Comparison of ENCODE assay signal across 19 cellular contexts in the genomic region with DNA sequence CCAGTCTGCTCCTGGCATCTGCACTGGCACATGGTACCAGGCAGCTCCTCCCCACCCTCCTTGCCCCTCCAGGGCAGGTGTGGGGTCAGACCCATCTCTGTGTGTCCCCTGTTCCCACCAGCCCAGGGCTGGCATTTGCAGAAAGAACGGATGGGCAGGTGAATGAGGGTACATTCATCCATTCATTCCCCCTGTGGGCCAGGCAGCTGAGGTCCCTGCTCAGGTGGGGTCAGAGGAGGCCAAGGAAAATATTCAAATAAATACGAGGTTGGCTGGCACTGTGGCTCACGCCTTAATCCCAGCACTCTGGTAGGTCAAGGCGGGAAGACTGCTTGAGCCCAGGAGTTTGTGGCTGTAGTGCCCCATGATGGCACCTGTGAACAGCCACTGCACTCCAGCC.
"Had no signal": no experiment of that assay in that cellular context is flagged by ENCODE, and none has a peak within 500 bp of the region (broad histone marks: within the 10 kb centered on the region; RNA-seq: fewer than 3 reads in every experiment).

No MANE protein-coding gene starts in this region.

- H3K4me1 Mint-ChIP-seq: mesothelial cell of epicardium had no signal

- H3K27ac ChIP-seq: colonic mucosa, esophagus muscularis mucosa, foreskin keratinocyte, heart right ventricle, left lung, lower lobe of right lung had no signal

- H3K4me3 ChIP-seq: colonic mucosa, esophagus muscularis mucosa, heart right ventricle, left lung, lower lobe of right lung, mucosa of descending colon had no signal

- H3K36me3 Mint-ChIP-seq: mesothelial cell of epicardium had no signal

- H3K27ac Mint-ChIP-seq: dendritic cell treated with granulocyte-macrophage colony-stimulating factor and Interleukin-4, amounts not matched to agents 40 ng/mL and 50 ng/mL, for 4 days; effector memory CD8-positive, alpha-beta T cell; endodermal cell; mesothelial cell of epicardium had no signal

- DNase-seq: colonic mucosa; cortex of kidney; effector CD8-positive, alpha-beta T cell; effector memory CD8-positive, alpha-beta T cell; endodermal cell; foreskin keratinocyte; glutamatergic neuron; head of caudate nucleus; heart right ventricle; hippocampal formation; left cardiac atrium; left lung; left ventricle myocardium superior; lower lobe of right lung; mesenchymal stem cell; mucosa of descending colon had no signal

- H3K4me1 ChIP-seq: colonic mucosa, esophagus muscularis mucosa, foreskin keratinocyte, heart right ventricle, left lung, lower lobe of right lung had no signal

- H3K27me3 ChIP-seq: colonic mucosa, foreskin keratinocyte, heart right ventricle, left lung had no signal

- H3K4me3 Mint-ChIP-seq: dendritic cell treated with granulocyte-macrophage colony-stimulating factor and Interleukin-4, amounts not matched to agents 40 ng/mL and 50 ng/mL, for 4 days; effector memory CD8-positive, alpha-beta T cell; endodermal cell; mesothelial cell of epicardium had no signal

- H3K9me3 Mint-ChIP-seq: dendritic cell treated with granulocyte-macrophage colony-stimulating factor and Interleukin-4, amounts not matched to agents 40 ng/mL and 50 ng/mL, for 4 days; effector memory CD8-positive, alpha-beta T cell; endodermal cell; mesothelial cell of epicardium had no signal

- H3K36me3 ChIP-seq: colonic mucosa, esophagus muscularis mucosa, heart right ventricle, left lung, lower lobe of right lung had no signal

- H3K9me3 ChIP-seq: colonic mucosa, esophagus muscularis mucosa, heart right ventricle, left lung, lower lobe of right lung, mucosa of descending colon had no signal

- H3K27me3 Mint-ChIP-seq: dendritic cell treated with granulocyte-macrophage colony-stimulating factor and Interleukin-4, amounts not matched to agents 40 ng/mL and 50 ng/mL, for 4 days; effector memory CD8-positive, alpha-beta T cell had no signal
